Comparison of ENCODE assay signal across 1 cellular context in the genomic region with DNA sequence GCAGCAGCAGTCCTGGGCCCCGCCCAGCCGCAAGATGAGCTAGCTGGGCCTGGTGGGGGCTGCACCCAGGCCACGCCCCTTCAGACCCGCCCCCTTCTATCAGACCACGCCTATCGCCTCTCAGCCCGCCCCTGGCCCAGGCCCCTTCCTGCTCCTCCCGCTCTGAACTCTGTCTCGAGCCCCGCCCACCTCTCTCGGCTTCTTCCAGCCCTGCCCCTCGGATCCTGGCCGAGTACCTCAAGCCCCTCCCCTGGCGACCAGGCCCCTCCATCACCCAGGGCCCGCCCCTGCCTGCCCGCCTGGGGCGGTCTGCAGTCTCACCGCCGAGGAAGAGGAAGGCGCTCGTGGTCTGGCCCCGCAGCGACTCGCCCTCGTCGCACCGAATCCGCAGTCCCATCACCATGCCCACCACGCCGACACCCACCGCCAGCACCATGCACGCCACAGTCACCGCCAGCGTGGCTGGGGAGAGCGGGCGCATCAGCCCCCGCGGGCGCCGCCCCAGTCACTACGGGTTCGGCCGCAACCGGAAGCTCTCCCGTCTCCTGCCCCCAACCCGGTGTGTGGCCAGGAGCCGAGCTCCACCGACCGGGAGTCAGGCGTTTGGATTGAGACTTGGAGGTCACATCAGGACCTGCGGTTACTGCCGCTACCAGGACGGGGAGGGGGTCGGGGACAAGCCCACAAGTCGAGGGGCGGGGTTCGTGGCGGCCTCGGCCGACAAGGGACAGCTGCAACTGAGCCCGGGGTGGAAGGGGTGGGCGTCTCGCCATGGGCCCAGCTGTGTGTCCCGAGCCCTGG.
TF ChIP-seq lines count a peak whose summit lies in the region.

No MANE protein-coding gene starts in this region.

TF ChIP-seq in HepG2, 621 proteins besides CTCF, POLR2A, EP300 and RAD21 (continued from another document and continues in another):
- TF ChIP-seq, protein P1, sequence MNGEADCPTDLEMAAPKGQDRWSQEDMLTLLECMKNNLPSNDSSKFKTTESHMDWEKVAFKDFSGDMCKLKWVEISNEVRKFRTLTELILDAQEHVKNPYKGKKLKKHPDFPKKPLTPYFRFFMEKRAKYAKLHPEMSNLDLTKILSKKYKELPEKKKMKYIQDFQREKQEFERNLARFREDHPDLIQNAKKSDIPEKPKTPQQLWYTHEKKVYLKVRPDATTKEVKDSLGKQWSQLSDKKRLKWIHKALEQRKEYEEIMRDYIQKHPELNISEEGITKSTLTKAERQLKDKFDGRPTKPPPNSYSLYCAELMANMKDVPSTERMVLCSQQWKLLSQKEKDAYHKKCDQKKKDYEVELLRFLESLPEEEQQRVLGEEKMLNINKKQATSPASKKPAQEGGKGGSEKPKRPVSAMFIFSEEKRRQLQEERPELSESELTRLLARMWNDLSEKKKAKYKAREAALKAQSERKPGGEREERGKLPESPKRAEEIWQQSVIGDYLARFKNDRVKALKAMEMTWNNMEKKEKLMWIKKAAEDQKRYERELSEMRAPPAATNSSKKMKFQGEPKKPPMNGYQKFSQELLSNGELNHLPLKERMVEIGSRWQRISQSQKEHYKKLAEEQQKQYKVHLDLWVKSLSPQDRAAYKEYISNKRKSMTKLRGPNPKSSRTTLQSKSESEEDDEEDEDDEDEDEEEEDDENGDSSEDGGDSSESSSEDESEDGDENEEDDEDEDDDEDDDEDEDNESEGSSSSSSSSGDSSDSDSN (CRISPR knock-in tag; IDR thresholded peaks at IDR 0.05): peak; percentile 89
- TF ChIP-seq DNMT1 (CRISPR knock-in tag; IDR thresholded peaks at IDR 0.05): peak; percentile 89; the same call in 1 of the 2 replicates
- TF ChIP-seq HMG20A (CRISPR knock-in tag; IDR thresholded peaks at IDR 0.05; ENCODE audit: borderline replicate concordance): 0 out of 2 replicates have a peak, but pooled peaks have one; percentile 14
- TF ChIP-seq SRSF9 (IDR thresholded peaks at IDR 0.05; ENCODE audit: borderline replicate concordance, insufficient read depth, low read depth, low read length, poor library complexity, severe bottlenecking): no peak
- TF ChIP-seq, protein P2, sequence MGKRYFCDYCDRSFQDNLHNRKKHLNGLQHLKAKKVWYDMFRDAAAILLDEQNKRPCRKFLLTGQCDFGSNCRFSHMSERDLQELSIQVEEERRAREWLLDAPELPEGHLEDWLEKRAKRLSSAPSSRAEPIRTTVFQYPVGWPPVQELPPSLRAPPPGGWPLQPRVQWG (CRISPR knock-in tag; IDR thresholded peaks at IDR 0.05; ENCODE audit: borderline replicate concordance, low read depth): no peak
- peak; percentile 84 for TF ChIP-seq SAP130 (CRISPR knock-in tag; IDR thresholded peaks at IDR 0.05; ENCODE audit: low read depth)
- TF ChIP-seq PHF8 (CRISPR knock-in tag; IDR thresholded peaks at IDR 0.05): peak; percentile 88
- no peak for TF ChIP-seq HINFP (CRISPR knock-in tag; IDR thresholded peaks at IDR 0.05; ENCODE audit: low read depth)
- TF ChIP-seq KLF13 (CRISPR knock-in tag; IDR thresholded peaks at IDR 0.05): no peak
- TF ChIP-seq FOSL2 (CRISPR knock-in tag; IDR thresholded peaks at IDR 0.05): no peak; the same call in 1 of the 2 replicates
- TF ChIP-seq KLF15 (CRISPR knock-in tag; IDR thresholded peaks at IDR 0.05; ENCODE audit: borderline replicate concordance): no peak; the same call in 1 of the 2 replicates
- TF ChIP-seq TEAD2 (CRISPR knock-in tag; IDR thresholded peaks at IDR 0.05): no peak; the same call in 1 of the 2 replicates
- no peak for TF ChIP-seq GTF3A (CRISPR knock-in tag; conservative IDR thresholded peaks at IDR 0.05)
- peak; percentile 60; the same call in 1 of the 2 replicates for TF ChIP-seq ZNF362 (CRISPR knock-in tag; IDR thresholded peaks at IDR 0.05; ENCODE audit: borderline replicate concordance)
- peak; percentile 64; the same call in 1 of the 2 replicates for TF ChIP-seq HOXA9 (CRISPR knock-in tag; IDR thresholded peaks at IDR 0.05; ENCODE audit: borderline replicate concordance)
- TF ChIP-seq MEIS1 (CRISPR knock-in tag; IDR thresholded peaks at IDR 0.05; ENCODE audit: borderline replicate concordance): no peak
- TF ChIP-seq, protein P3, sequence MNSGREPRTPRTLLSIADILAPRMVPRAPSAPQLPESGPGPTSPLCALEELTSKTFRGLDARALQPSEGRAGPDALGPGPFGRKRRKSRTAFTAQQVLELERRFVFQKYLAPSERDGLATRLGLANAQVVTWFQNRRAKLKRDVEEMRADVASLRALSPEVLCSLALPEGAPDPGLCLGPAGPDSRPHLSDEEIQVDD (CRISPR knock-in tag; IDR thresholded peaks at IDR 0.05; ENCODE audit: borderline replicate concordance): 0 out of 2 replicates have a peak, but pooled peaks have one; percentile 41
- TF ChIP-seq ZNF317 (CRISPR knock-in tag; IDR thresholded peaks at IDR 0.05): no peak
- no peak for TF ChIP-seq ATM (IDR thresholded peaks at IDR 0.05; ENCODE audit: borderline replicate concordance)
- peak; percentile 63; the same call in 1 of the 2 replicates for TF ChIP-seq ZNF230 (CRISPR knock-in tag; IDR thresholded peaks at IDR 0.05)
- TF ChIP-seq ZNF781 (CRISPR knock-in tag; IDR thresholded peaks at IDR 0.05; ENCODE audit: borderline replicate concordance, not compliant biosample characterization): peak; percentile 81
- TF ChIP-seq ZNF142 (CRISPR knock-in tag; IDR thresholded peaks at IDR 0.05): 0 out of 2 replicates have a peak, but pooled peaks have one; percentile 65
- TF ChIP-seq, protein P4, sequence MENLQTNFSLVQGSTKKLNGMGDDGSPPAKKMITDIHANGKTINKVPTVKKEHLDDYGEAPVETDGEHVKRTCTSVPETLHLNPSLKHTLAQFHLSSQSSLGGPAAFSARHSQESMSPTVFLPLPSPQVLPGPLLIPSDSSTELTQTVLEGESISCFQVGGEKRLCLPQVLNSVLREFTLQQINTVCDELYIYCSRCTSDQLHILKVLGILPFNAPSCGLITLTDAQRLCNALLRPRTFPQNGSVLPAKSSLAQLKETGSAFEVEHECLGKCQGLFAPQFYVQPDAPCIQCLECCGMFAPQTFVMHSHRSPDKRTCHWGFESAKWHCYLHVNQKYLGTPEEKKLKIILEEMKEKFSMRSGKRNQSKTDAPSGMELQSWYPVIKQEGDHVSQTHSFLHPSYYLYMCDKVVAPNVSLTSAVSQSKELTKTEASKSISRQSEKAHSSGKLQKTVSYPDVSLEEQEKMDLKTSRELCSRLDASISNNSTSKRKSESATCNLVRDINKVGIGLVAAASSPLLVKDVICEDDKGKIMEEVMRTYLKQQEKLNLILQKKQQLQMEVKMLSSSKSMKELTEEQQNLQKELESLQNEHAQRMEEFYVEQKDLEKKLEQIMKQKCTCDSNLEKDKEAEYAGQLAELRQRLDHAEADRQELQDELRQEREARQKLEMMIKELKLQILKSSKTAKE (CRISPR knock-in tag; IDR thresholded peaks at IDR 0.05; ENCODE audit: borderline replicate concordance): peak; percentile 85
- TF ChIP-seq, protein P5, sequence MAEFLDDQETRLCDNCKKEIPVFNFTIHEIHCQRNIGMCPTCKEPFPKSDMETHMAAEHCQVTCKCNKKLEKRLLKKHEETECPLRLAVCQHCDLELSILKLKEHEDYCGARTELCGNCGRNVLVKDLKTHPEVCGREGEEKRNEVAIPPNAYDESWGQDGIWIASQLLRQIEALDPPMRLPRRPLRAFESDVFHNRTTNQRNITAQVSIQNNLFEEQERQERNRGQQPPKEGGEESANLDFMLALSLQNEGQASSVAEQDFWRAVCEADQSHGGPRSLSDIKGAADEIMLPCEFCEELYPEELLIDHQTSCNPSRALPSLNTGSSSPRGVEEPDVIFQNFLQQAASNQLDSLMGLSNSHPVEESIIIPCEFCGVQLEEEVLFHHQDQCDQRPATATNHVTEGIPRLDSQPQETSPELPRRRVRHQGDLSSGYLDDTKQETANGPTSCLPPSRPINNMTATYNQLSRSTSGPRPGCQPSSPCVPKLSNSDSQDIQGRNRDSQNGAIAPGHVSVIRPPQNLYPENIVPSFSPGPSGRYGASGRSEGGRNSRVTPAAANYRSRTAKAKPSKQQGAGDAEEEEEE (CRISPR knock-in tag; IDR thresholded peaks at IDR 0.05; ENCODE audit: borderline replicate concordance): no peak
- no peak for TF ChIP-seq ZNF549 (CRISPR knock-in tag; IDR thresholded peaks at IDR 0.05)
- TF ChIP-seq TBL1XR1 (IDR thresholded peaks at IDR 0.05; ENCODE audit: borderline replicate concordance, low read length, partially characterized antibody): no peak
- TF ChIP-seq ZEB1 (IDR thresholded peaks at IDR 0.05; ENCODE audit: insufficient replicate concordance, low read depth): no peak
- TF ChIP-seq ZNF124 (CRISPR knock-in tag; IDR thresholded peaks at IDR 0.05): no peak; the same call in 1 of the 2 replicates
- TF ChIP-seq ZNF615 (CRISPR knock-in tag; IDR thresholded peaks at IDR 0.05; ENCODE audit: borderline replicate concordance): no peak
- no peak; the same call in 1 of the 2 replicates for TF ChIP-seq ZNF569 (CRISPR knock-in tag; IDR thresholded peaks at IDR 0.05; ENCODE audit: borderline replicate concordance)
- TF ChIP-seq ZNF232 (CRISPR knock-in tag; IDR thresholded peaks at IDR 0.05; ENCODE audit: borderline replicate concordance): no peak
- TF ChIP-seq, protein P6, sequence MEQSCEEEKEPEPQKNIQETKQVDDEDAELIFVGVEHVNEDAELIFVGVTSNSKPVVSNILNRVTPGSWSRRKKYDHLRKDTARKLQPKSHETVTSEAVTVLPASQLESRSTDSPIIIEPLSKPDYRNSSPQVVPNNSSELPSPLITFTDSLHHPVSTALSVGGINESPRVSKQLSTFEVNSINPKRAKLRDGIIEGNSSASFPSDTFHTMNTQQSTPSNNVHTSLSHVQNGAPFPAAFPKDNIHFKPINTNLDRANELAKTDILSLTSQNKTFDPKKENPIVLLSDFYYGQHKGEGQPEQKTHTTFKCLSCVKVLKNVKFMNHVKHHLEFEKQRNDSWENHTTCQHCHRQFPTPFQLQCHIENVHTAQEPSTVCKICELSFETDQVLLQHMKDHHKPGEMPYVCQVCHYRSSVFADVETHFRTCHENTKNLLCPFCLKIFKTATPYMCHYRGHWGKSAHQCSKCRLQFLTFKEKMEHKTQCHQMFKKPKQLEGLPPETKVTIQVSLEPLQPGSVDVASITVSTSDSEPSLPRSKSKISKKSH (CRISPR knock-in tag; IDR thresholded peaks at IDR 0.05; ENCODE audit: borderline replicate concordance): 0 out of 2 replicates have a peak, but pooled peaks have one; percentile 12
- peak; percentile 28; the same call in 1 of the 2 replicates for TF ChIP-seq ZBTB20 (CRISPR knock-in tag; IDR thresholded peaks at IDR 0.05; ENCODE audit: borderline replicate concordance, low read depth)
- TF ChIP-seq MTERF4 (CRISPR knock-in tag; IDR thresholded peaks at IDR 0.05): peak; percentile 67; the same call in 1 of the 2 replicates
- no peak for TF ChIP-seq CBX5 (CRISPR knock-in tag; IDR thresholded peaks at IDR 0.05; ENCODE audit: borderline replicate concordance)
